Comparison of ENCODE assay signal across 27 cellular contexts in genomic region chr17:72915631-72916081, GRCh38.
DNase-seq lines count a peak whose midpoint lies in the region; ATAC-seq lines count a peak whose summit lies in the region.
"Had no signal": no experiment of that assay in that cellular context is flagged by ENCODE, and none has a peak within 500 bp of the region (broad histone marks: within the 10 kb centered on the region; RNA-seq: fewer than 3 reads in every experiment).

No MANE protein-coding gene starts in this region.

- DNase-seq in NCI-H2171 treated with DMSO at 0.1 percent for 48 hours (lab: John Stamatoyannopoulos, UW) (peak; percentile 81), cerebellum (ENCODE audit: low spot score) (peak; percentile 57), midbrain (lab: John Stamatoyannopoulos, UW) (peak; percentile 27)
- no peak for DNase-seq in stimulated activated CD4-positive, alpha-beta T cell treated with anti-CD3 and anti-CD28 coated beads, Interleukin-15, amount 100 ng/mL, for 24 hours
- DNase-seq: AML-193; Caco-2; CD8-positive, alpha-beta T cell; DMS79; EL; GF-D8; Kasumi-1; NCI-H1092 treated with DMSO at 0.1 percent for 48 hours; NCI-H1436 treated with DMSO at 0.1 percent for 48 hours; NCI-H187 treated with DMSO at 0.1 percent for 48 hours; NCI-H446; NCI-H524 treated with DMSO at 0.1 percent for 48 hours; NCI-H82; NK-92 treated with Interleukin-12 subunit alpha and Interleukin-12 subunit beta, amount 100 ng/mL, for 24 hours; PC-3; SJCRH30 had no signal

- ATAC-seq in HG02798 (IDR thresholded peaks at IDR 0.05; ENCODE audit: poor library complexity, unreplicated experiment) (no peak), GM18873 (IDR thresholded peaks at IDR 0.05; ENCODE audit: low FRiP score, unreplicated experiment) (no peak), HG03108 (IDR thresholded peaks at IDR 0.05; ENCODE audit: unreplicated experiment) (no peak)
- ATAC-seq: A549; CD8-positive, alpha-beta T cell; K562; PC-3; Right ventricle myocardium inferior; SK-N-SH treated with all-trans-retinoic acid at 6 μM for 48 hours had no signal
